Comparison of ENCODE assay signal across 8 cellular contexts in genomic region chr2:182666674-182667320, GRCh38. TPM values are rescaled to one million over a fixed set of nuclear protein-coding genes. Genes with fewer than 3 reads are reported as not detected.
DNase-seq lines count a peak whose midpoint lies in the region; ATAC-seq, FAIRE-seq and TF ChIP-seq lines count a peak whose summit lies in the region.

No MANE protein-coding gene starts in this region.

- WGBS in HepG2 (ENCODE audit: low lambda C conversion rate): 28% methylated on average over 1 of the region's 1 CpG

- H3K9ac ChIP-seq in HepG2 (ENCODE audit: insufficient read depth, low read depth, low read length): no peak overlapping the region

- no peaks in the 10 kb centered on the region for H4K20me1 ChIP-seq in HepG2 (ENCODE audit: insufficient read depth, low read length)

- no peak for TF ChIP-seq RAD21 in HepG2 (CRISPR knock-in tag; IDR thresholded peaks at IDR 0.05)

- no peak overlapping the region for H3K27ac Mint-ChIP-seq in MCF 10A (ENCODE audit: low read depth, unreplicated experiment)

- H3K4me1 ChIP-seq in breast epithelium (no peaks in the 10 kb centered on the region), HepG2 (ENCODE audit: insufficient read depth, low read length) (peaks cover 16% of the 10 kb centered on the region)

- intact Hi-C loops in MCF 10A (cut with micrococcal nuclease) (loop anchor here (1.0 to 5.0 kb wide), 2 partner anchors 49 to 426 kb away; no protein-coding TSS in a partner anchor), breast epithelium (cut with DNase I; ENCODE audit: low total_unique reads) (loop anchor here (10.0 kb wide), 1 partner anchor 1378 kb away; no protein-coding TSS in a partner anchor), HepG2 (cut with micrococcal nuclease; ENCODE audit: unreplicated experiment) (loop anchor here (1.0 to 2.0 kb wide), 2 partner anchors 50 to 314 kb away; partner anchors contain the start of gene DNAJC10)

- H3K4me3 Mint-ChIP-seq in MCF 10A (ENCODE audit: unreplicated experiment): no peak overlapping the region

- POLR2A ChIA-PET in MCF 10A (lab: Yijun Ruan, JAX): interaction anchor here (1.0 to 2.1 kb wide), 2 partner anchors 49 to 50 kb away, joined by 5 to 7 read pairs; no protein-coding TSS in a partner anchor
- POLR2A ChIA-PET in HepG2 (lab: Yijun Ruan, JAX): interaction anchor here (0.5 kb wide), 1 partner anchor 307 kb away, joined by 3 read pairs; no protein-coding TSS in a partner anchor

- H3K36me3 ChIP-seq in breast epithelium: no peaks in the 10 kb centered on the region
- H3K36me3 ChIP-seq in HepG2 (replicated peaks in 1 of 2; ENCODE audit: control insufficient read depth in 1 of 2, insufficient read depth in 2 of 2, low read length in 2 of 2): no peaks in the 10 kb centered on the region

- H3K9me3 Mint-ChIP-seq in MCF 10A (ENCODE audit: unreplicated experiment): no peaks in the 10 kb centered on the region

- H2AFZ ChIP-seq in HepG2 (ENCODE audit: low read length): no peak overlapping the region

- no peak for TF ChIP-seq POLR2A in breast epithelium (IDR thresholded peaks at IDR 0.05)
- no peak for TF ChIP-seq POLR2A in HepG2 (IDR thresholded peaks at IDR 0.05; ENCODE audit: insufficient read depth in 1 of 2, low read depth in 2 of 2, low read length in 2 of 2)
- TF ChIP-seq POLR2A in H54 (IDR thresholded peaks at IDR 0.05; ENCODE audit: low read depth, low read length): no peak

- H3K4me2 ChIP-seq in HepG2 (ENCODE audit: low read depth, low read length): 0 out of 2 replicates have a peak overlapping the region, but pooled peaks have one; percentile 0

- TF ChIP-seq EP300 in HepG2 (IDR thresholded peaks at IDR 0.05; ENCODE audit: low read depth in 2 of 2, low read length in 2 of 2) (no peak), HepG2 (CRISPR knock-in tag; IDR thresholded peaks at IDR 0.05; ENCODE audit: borderline replicate concordance) (no peak)

- H3K36me3 Mint-ChIP-seq in MCF 10A (ENCODE audit: insufficient read depth, unreplicated experiment): no peaks in the 10 kb centered on the region

- no peaks in the 10 kb centered on the region for H3K9me3 ChIP-seq in breast epithelium
- H3K9me3 ChIP-seq in HepG2 (ENCODE audit: low read length): no peaks in the 10 kb centered on the region

- CTCF ChIA-PET in MCF 10A (lab: Yijun Ruan, JAX): interaction anchor here (0.6 to 2.2 kb wide), 21 partner anchors 9 to 967 kb away, joined by 3 to 16 read pairs (median 3); partner anchors contain the start of gene DNAJC10
- CTCF ChIA-PET in HepG2 (lab: Yijun Ruan, JAX; ENCODE audit: low intra/inter-chr PET ratio, low total read pairs): interaction anchor here (1.1 kb wide), 1 partner anchor 314 kb away, joined by 5 read pairs; no protein-coding TSS in a partner anchor

- no peaks in the 10 kb centered on the region for H3K79me2 ChIP-seq in HepG2 (ENCODE audit: insufficient read depth, low read length)

- ATAC-seq in GM21423 (IDR thresholded peaks at IDR 0.05; ENCODE audit: unreplicated experiment) (peak; percentile 84), HG03571 (IDR thresholded peaks at IDR 0.05; ENCODE audit: unreplicated experiment) (peak; percentile 90), HepG2 (peak; percentile 79)

- H3K4me3 ChIP-seq in breast epithelium (no peak overlapping the region), WI38 (ENCODE audit: low read depth, low read length) (no peak overlapping the region), HepG2 (replicated peaks in 1 of 3; ENCODE audit: insufficient read depth in 1 of 3, low read depth in 2 of 3, low read length in 3 of 3) (no peak overlapping the region)

- in situ Hi-C loops in HepG2 (cut with HindIII; ENCODE audit: extremely low pct_ligation_motif_present, low pct_unique_long_range_greater_than_20kb): no loop called here

- H3K27me3 Mint-ChIP-seq in MCF 10A (ENCODE audit: insufficient read depth, unreplicated experiment): no peaks in the 10 kb centered on the region

- no peaks in the 10 kb centered on the region for H3K4me1 Mint-ChIP-seq in MCF 10A (ENCODE audit: insufficient read depth, unreplicated experiment)

- H3K27ac ChIP-seq in breast epithelium (no peak overlapping the region), HepG2 (ENCODE audit: extremely low read length, insufficient read depth, low read length) (no peak overlapping the region)

- DNase-seq in MCF 10A (ENCODE audit: unreplicated experiment) (peak; percentile 43), breast epithelium (ENCODE audit: low spot score in 2 of 2) (no peak), HepG2 (ENCODE audit: low spot score) (peak; percentile 31), SHP77 treated with DMSO at 0.1 percent for 48 hours (lab: John Stamatoyannopoulos, UW) (no peak), H54 (ENCODE audit: insufficient read length, low spot score) (no peak)

- H3K27me3 ChIP-seq in breast epithelium (no peaks in the 10 kb centered on the region), HepG2 (ENCODE audit: control insufficient read depth in 1 of 2, insufficient read depth in 2 of 2, low read length in 2 of 2) (no peaks in the 10 kb centered on the region; a peak in 1 of 5 replicates)

- BruUV-seq in MCF 10A (replicated peaks; lab: Mats Ljungman, UMichigan): no TSS peak
- no TSS peak for BruUV-seq in HepG2 (replicated peaks; lab: Mats Ljungman, UMichigan)

- no peak for FAIRE-seq in HepG2 (lab: Jason Lieb, UNC)
- FAIRE-seq in H54 (lab: Jason Lieb, UNC): no peak

- TF ChIP-seq CTCF in MCF 10A (IDR thresholded peaks at IDR 0.05; ENCODE audit: unreplicated experiment) (peak; percentile 51), breast epithelium (IDR thresholded peaks at IDR 0.05) (peak in 1 of 3 donors; percentile 16), WI38 (IDR thresholded peaks at IDR 0.05; ENCODE audit: low read depth, low read length) (peak; percentile 39; the same call in 1 of the 2 replicates), HepG2 (CRISPR knock-in tag; IDR thresholded peaks at IDR 0.05) (peak; percentile 45)

TF ChIP-seq in HepG2, 621 proteins besides CTCF, POLR2A, EP300 and RAD21:
- TF ChIP-seq STAG1 (CRISPR knock-in tag; IDR thresholded peaks at IDR 0.05): peak; percentile 26; the same call in 1 of the 2 replicates
- TF ChIP-seq ETS1 (CRISPR knock-in tag; IDR thresholded peaks at IDR 0.05): no peak

RNA-seq across cellular contexts. Expression of gene DNAJC10, which starts 49.3 kb away (rescaled TPM):
- total RNA-seq in MCF 10A (2022) (204 and 281 TPM in 2 replicates), breast epithelium (10 to 100 TPM; 41.8 to 57.5 (median 53.7) TPM), HepG2 (2016; rRNA removed; fragmentation: Illumina TruSeq; extraction: Trizol) (178 and 190 TPM in 2 replicates)
- 20.2 and 22.6 TPM in 2 replicates for total RNA-seq in HepG2 (2016; cell fraction: cytosol; rRNA removed; fragmentation: Illumina TruSeq; extraction: Trizol; ENCODE audit: low read depth)
- total RNA-seq in HepG2 (2016; cell fraction: insoluble cytoplasmic fraction; rRNA removed; fragmentation: Illumina TruSeq; extraction: Trizol): 187 and 195 TPM in 2 replicates
- 118 and 122 TPM in 2 replicates for total RNA-seq in HepG2 (2016; cell fraction: membrane; rRNA removed; fragmentation: Illumina TruSeq; extraction: Trizol)
- total RNA-seq in HepG2 (2016; cell fraction: nucleus; rRNA removed; fragmentation: Illumina TruSeq; extraction: Trizol): 194 and 207 TPM in 2 replicates
- polyA plus RNA-seq in HepG2 (2011; rRNA removed): 40.1 and 44.1 TPM in 2 replicates
- polyA plus RNA-seq in HepG2 (2011; cell fraction: cytosol; rRNA removed): 14.0 and 24.2 TPM in 2 replicates
- polyA plus RNA-seq in HepG2 (2011; cell fraction: nucleus; rRNA removed): 43.5 and 66.4 TPM in 2 replicates
- 68.3 and 73.4 TPM in 2 replicates for polyA plus RNA-seq in HepG2 (2012)
- polyA plus RNA-seq in HepG2 (2016; cell fraction: cytosol; fragmentation: Illumina TruSeq; extraction: Trizol; ENCODE audit: low read depth): 17.2 and 23.7 TPM in 2 replicates
- polyA plus RNA-seq in HepG2 (2016; cell fraction: insoluble cytoplasmic fraction; fragmentation: Illumina TruSeq; extraction: Trizol; ENCODE audit: low read depth): 90.6 and 103 TPM in 2 replicates
- polyA plus RNA-seq in HepG2 (2016; cell fraction: membrane; fragmentation: Illumina TruSeq; extraction: Trizol; ENCODE audit: low read depth): 49.0 and 50.6 TPM in 2 replicates
- polyA plus RNA-seq in HepG2 (2016; cell fraction: nucleus; fragmentation: Illumina TruSeq; extraction: Trizol; ENCODE audit: insufficient read depth, low read depth): 135 and 139 TPM in 2 replicates
- polyA minus RNA-seq in HepG2 (2011; rRNA and poly(A)+ RNA removed; ENCODE audit: low replicate concordance): 16.0 and 24.1 TPM in 2 replicates
- 45.0 and 49.4 TPM in 2 replicates for polyA minus RNA-seq in HepG2 (2011; cell fraction: cytosol; rRNA and poly(A)+ RNA removed)
- 71.5 and 98.2 TPM in 2 replicates for polyA minus RNA-seq in HepG2 (2011; cell fraction: nucleus; rRNA and poly(A)+ RNA removed)

Comparison
In these comparisons a context has a peak if more than half of its experiments do, and no peak if none do; other contexts are left out.
1. DNase-seq: peak in MCF 10A (single experiment) and HepG2 (single experiment); none in breast epithelium (0 of 2), SHP77 treated with DMSO at 0.1 percent for 48 hours (single experiment) and H54 (single experiment).
2. Peak in every context shown above with its lines, with median percentiles within 50 percentile points of each other: ATAC-seq.